Comparison of ENCODE assay signal across 2 cellular contexts in the genomic region with DNA sequence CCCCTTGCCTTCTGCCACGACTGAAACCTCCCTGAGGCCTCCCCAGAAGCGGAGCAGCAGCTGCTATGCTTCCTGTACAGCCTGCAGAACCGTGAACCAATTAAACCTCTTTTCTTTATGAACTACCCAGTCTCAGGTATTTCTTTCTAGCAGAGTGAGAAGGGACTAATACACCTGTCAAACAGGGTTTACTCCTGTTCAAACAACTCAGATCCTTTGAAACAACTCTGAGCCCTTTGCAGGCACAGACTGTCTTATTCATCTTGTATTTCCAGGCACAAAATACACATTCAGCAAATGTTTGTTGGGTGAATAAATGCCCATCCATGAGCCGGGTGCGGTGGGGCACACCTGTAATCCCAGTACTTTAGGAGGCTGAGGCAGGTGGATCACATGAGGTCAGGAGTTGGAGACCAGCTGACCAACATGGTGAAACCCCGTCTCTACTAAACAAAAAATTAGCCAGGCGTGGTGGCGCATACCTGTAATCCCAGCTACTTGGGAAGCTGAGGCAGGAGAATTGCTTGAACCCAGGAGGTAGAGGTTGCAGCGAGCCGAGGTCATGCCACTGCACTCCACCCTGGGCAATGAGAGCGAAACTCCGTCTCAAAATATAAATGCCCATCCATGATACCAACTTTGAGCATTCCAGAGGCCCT. TPM values are rescaled to one million over a fixed set of nuclear protein-coding genes. Genes with fewer than 3 reads are reported as not detected.
"Had no signal": no experiment of that assay in that cellular context is flagged by ENCODE, and none has a peak within 500 bp of the region (broad histone marks: within the 10 kb centered on the region; RNA-seq: fewer than 3 reads in every experiment).

No MANE protein-coding gene starts in this region.

RNA-seq across cellular contexts. Expression of a gene that starts 55.5 kb away (rescaled TPM):
- total RNA-seq: natural killer cell treated with Interleukin-12 subunit alpha and Interleukin-12 subunit beta and Interleukin-15 and Interleukin-18, amount 100 ng/mL, for 72 hours; T-helper 2 cell treated with Interferon-gamma antibody and Interleukin-4, amounts not matched to agents 100 ng/mL and 5 ng/mL, for 36 hours had no signal
